ENCODE assay signal across 8 cellular contexts in the genomic region with DNA sequence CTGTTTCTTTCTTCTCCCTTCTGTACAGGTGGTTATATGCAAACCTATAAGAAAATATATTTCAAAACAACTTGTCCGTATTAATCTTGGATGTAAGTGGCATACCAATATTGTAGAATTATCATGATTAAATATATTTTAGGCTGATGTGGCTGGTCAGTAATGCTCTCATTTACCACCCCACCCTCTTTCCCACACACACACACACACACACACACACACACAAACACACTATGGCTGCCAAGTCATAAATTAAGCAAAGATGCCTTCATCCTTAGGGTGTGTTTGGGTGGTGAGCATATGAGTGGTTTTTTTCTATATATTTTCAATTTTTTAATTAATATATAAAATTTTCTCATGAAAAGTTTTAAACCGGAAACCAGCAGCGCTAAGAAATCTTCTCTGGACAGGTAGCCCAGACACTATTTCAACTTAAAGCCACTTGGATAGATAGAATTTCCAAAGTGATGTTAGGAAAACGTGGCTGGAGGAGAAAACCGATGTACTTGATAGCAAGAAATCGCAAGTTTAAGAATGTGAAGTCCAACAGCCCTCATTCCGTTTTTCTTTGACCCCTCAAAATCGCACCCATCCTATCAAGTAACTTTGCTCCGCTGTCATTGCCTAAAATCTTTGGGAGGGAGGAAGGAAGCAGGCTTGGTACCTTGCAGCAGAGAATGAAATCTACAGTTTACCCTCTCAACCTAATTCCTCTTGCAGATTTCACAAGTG.
DNase-seq lines count a peak whose midpoint lies in the region; ATAC-seq and TF ChIP-seq lines count a peak whose summit lies in the region.

No MANE protein-coding gene starts in this region.

- no peak overlapping the region for H3K23ac ChIP-seq in mesendoderm (ENCODE audit: low read length)

- H2BK5ac ChIP-seq in mesendoderm (ENCODE audit: low read length): no peak overlapping the region

- CTCF ChIA-PET in MCF 10A (lab: Yijun Ruan, JAX): no interaction called here

- H3K56ac ChIP-seq in mesendoderm (ENCODE audit: low read length): peak overlapping the region; percentile 81

- BruUV-seq in MCF 10A (replicated peaks; lab: Mats Ljungman, UMichigan): no TSS peak

- no peaks in the 10 kb centered on the region for H3K9me3 ChIP-seq in right atrium auricular region

- no peak overlapping the region for H2BK120ac ChIP-seq in mesendoderm (ENCODE audit: low read depth, low read length)

- no peak for DNase-seq in right atrium auricular region (ENCODE audit: low spot score)
- DNase-seq in cardiac septum (ENCODE audit: low spot score): no peak
- DNase-seq in MCF 10A (ENCODE audit: unreplicated experiment): peak; percentile 35
- peak; percentile 34 for DNase-seq in mesendoderm
- DNase-seq in NCI-H1417 (lab: John Stamatoyannopoulos, UW): no peak

- H2BK15ac ChIP-seq in mesendoderm (replicated peaks; ENCODE audit: low read depth): no peak overlapping the region

- peak overlapping the region; percentile 85 for H3K4me3 Mint-ChIP-seq in MCF 10A (ENCODE audit: unreplicated experiment)

- H3K9me3 Mint-ChIP-seq in MCF 10A (ENCODE audit: unreplicated experiment): no peaks in the 10 kb centered on the region

- H3K4me1 ChIP-seq in right atrium auricular region (peaks cover 0 to 28% of the 10 kb centered on the region in 2 donors), mesendoderm (ENCODE audit: control insufficient read depth, low read depth, low read length) (peaks cover 4% of the 10 kb centered on the region)

- no peak for ATAC-seq in GM18861 (IDR thresholded peaks at IDR 0.05; ENCODE audit: unreplicated experiment)
- no peak for ATAC-seq in HG03469 (IDR thresholded peaks at IDR 0.05; ENCODE audit: unreplicated experiment)
- ATAC-seq in GM18873 (IDR thresholded peaks at IDR 0.05; ENCODE audit: low FRiP score, unreplicated experiment): no peak

- TF ChIP-seq CTCF in right atrium auricular region (IDR thresholded peaks at IDR 0.05): no peak
- no peak for TF ChIP-seq CTCF in MCF 10A (IDR thresholded peaks at IDR 0.05; ENCODE audit: unreplicated experiment)

- peak overlapping the region; percentile 50 for H3K27ac Mint-ChIP-seq in MCF 10A (ENCODE audit: low read depth, unreplicated experiment)

- H3K36me3 Mint-ChIP-seq in MCF 10A (ENCODE audit: insufficient read depth, unreplicated experiment): no peaks in the 10 kb centered on the region

- H3K27ac ChIP-seq in right atrium auricular region (peak overlapping the region in 1 of 2 donors; percentile 30), mesendoderm (ENCODE audit: low read depth, low read length) (no peak overlapping the region)

- intact Hi-C loops in cardiac septum (cut with DNase I): loop anchor here (5.0 kb wide), 2 partner anchors 234 to 274 kb away; a partner anchor contains a TSS
- intact Hi-C loops in MCF 10A (cut with micrococcal nuclease): loop anchor here (2.0 kb wide), 2 partner anchors 50 to 236 kb away; a partner anchor contains a TSS

- no peaks in the 10 kb centered on the region for H3K27me3 ChIP-seq in right atrium auricular region
- no peaks in the 10 kb centered on the region for H3K27me3 ChIP-seq in mesendoderm (ENCODE audit: insufficient read depth, low read length, poor library complexity)

- POLR2A ChIA-PET in MCF 10A (lab: Yijun Ruan, JAX): interaction anchor here (0.5 to 1.6 kb wide), 5 partner anchors 10 to 236 kb away, joined by 3 to 9 read pairs (median 6); a partner anchor contains a TSS

- H3K4me1 Mint-ChIP-seq in MCF 10A (ENCODE audit: insufficient read depth, unreplicated experiment): peaks cover 36% of the 10 kb centered on the region

- no CpG with 5 or more reads among the region's 9 CpGs for WGBS in mesendoderm (ENCODE audit: extremely low coverage, insufficient coverage, low lambda C conversion rate)

- H3K4me3 ChIP-seq in right atrium auricular region (peak overlapping the region; percentile 49 to 56), mesendoderm (ENCODE audit: low read length) (peak overlapping the region; percentile 66)

- H3K36me3 ChIP-seq in right atrium auricular region (no peaks in the 10 kb centered on the region), mesendoderm (ENCODE audit: control insufficient read depth, insufficient read depth, low read length) (no peaks in the 10 kb centered on the region)

- peak overlapping the region; percentile 59 for H3K9ac ChIP-seq in mesendoderm (ENCODE audit: low read length)

- H3K18ac ChIP-seq in mesendoderm (ENCODE audit: low read length): no peak overlapping the region

- H3K4ac ChIP-seq in mesendoderm (ENCODE audit: low read depth, low read length): no peak overlapping the region

- H4K8ac ChIP-seq in mesendoderm (ENCODE audit: low read depth, low read length): no peak overlapping the region

- no peak overlapping the region for H2AK5ac ChIP-seq in mesendoderm (ENCODE audit: low read length)

- H3K79me1 ChIP-seq in mesendoderm (ENCODE audit: low read length): peaks cover 17% of the 10 kb centered on the region

- no peak overlapping the region for H4K5ac ChIP-seq in mesendoderm (ENCODE audit: low read length)

- peaks cover 3% of the 10 kb centered on the region for H3K79me2 ChIP-seq in mesendoderm (ENCODE audit: control insufficient read depth, insufficient read depth, low read length)

- no peaks in the 10 kb centered on the region for H3K27me3 Mint-ChIP-seq in MCF 10A (ENCODE audit: insufficient read depth, unreplicated experiment)

- H3K4me2 ChIP-seq in mesendoderm (ENCODE audit: low read length): peak overlapping the region; percentile 100

Comparison
In these comparisons a context has a peak if more than half of its experiments do, and no peak if none do; other contexts are left out.
1. DNase-seq: peak in MCF 10A (single experiment) and mesendoderm (single experiment); none in right atrium auricular region (single experiment), cardiac septum (single experiment) and NCI-H1417 (0 of 3).